In genomic region chr11:34053161-34053686, GRCh38 we compare ENCODE assay signal across 1 cellular context.
TF ChIP-seq lines count a peak whose summit lies in the region.

No MANE protein-coding gene starts in this region.

TF ChIP-seq in GM12878, 131 proteins besides CTCF, POLR2A, EP300 and RAD21 (continued from another document):
- TF ChIP-seq, protein P1, sequence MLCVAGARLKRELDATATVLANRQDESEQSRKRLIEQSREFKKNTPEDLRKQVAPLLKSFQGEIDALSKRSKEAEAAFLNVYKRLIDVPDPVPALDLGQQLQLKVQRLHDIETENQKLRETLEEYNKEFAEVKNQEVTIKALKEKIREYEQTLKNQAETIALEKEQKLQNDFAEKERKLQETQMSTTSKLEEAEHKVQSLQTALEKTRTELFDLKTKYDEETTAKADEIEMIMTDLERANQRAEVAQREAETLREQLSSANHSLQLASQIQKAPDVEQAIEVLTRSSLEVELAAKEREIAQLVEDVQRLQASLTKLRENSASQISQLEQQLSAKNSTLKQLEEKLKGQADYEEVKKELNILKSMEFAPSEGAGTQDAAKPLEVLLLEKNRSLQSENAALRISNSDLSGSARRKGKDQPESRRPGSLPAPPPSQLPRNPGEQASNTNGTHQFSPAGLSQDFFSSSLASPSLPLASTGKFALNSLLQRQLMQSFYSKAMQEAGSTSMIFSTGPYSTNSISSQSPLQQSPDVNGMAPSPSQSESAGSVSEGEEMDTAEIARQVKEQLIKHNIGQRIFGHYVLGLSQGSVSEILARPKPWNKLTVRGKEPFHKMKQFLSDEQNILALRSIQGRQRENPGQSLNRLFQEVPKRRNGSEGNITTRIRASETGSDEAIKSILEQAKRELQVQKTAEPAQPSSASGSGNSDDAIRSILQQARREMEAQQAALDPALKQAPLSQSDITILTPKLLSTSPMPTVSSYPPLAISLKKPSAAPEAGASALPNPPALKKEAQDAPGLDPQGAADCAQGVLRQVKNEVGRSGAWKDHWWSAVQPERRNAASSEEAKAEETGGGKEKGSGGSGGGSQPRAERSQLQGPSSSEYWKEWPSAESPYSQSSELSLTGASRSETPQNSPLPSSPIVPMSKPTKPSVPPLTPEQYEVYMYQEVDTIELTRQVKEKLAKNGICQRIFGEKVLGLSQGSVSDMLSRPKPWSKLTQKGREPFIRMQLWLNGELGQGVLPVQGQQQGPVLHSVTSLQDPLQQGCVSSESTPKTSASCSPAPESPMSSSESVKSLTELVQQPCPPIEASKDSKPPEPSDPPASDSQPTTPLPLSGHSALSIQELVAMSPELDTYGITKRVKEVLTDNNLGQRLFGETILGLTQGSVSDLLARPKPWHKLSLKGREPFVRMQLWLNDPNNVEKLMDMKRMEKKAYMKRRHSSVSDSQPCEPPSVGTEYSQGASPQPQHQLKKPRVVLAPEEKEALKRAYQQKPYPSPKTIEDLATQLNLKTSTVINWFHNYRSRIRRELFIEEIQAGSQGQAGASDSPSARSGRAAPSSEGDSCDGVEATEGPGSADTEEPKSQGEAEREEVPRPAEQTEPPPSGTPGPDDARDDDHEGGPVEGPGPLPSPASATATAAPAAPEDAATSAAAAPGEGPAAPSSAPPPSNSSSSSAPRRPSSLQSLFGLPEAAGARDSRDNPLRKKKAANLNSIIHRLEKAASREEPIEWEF (IDR thresholded peaks at IDR 0.05; ENCODE audit: insufficient replicate concordance, low read depth, low read length), result no peak
- TF ChIP-seq E4F1 (IDR thresholded peaks at IDR 0.05; ENCODE audit: borderline replicate concordance, partially characterized antibody) (no peak), DPF2 (IDR thresholded peaks at IDR 0.05) (no peak), SREBF2 (IDR thresholded peaks at IDR 0.05; ENCODE audit: low read length) (no peak), LARP7 (IDR thresholded peaks at IDR 0.05) (no peak; the same call in 1 of the 2 replicates), POLR2AphosphoS2 (IDR thresholded peaks at IDR 0.05; ENCODE audit: low read depth, low read length) (no peak), WRNIP1 (IDR thresholded peaks at IDR 0.05; ENCODE audit: borderline replicate concordance, low read depth, low read length) (no peak)
- TF ChIP-seq, protein P2, sequence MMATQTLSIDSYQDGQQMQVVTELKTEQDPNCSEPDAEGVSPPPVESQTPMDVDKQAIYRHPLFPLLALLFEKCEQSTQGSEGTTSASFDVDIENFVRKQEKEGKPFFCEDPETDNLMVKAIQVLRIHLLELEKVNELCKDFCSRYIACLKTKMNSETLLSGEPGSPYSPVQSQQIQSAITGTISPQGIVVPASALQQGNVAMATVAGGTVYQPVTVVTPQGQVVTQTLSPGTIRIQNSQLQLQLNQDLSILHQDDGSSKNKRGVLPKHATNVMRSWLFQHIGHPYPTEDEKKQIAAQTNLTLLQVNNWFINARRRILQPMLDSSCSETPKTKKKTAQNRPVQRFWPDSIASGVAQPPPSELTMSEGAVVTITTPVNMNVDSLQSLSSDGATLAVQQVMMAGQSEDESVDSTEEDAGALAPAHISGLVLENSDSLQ (IDR thresholded peaks at IDR 0.05), result no peak
TF ChIP-seq in GM12878: peak in this region for 22.
